Comparison of ENCODE assay signal across 14 cellular contexts in the genomic region with DNA sequence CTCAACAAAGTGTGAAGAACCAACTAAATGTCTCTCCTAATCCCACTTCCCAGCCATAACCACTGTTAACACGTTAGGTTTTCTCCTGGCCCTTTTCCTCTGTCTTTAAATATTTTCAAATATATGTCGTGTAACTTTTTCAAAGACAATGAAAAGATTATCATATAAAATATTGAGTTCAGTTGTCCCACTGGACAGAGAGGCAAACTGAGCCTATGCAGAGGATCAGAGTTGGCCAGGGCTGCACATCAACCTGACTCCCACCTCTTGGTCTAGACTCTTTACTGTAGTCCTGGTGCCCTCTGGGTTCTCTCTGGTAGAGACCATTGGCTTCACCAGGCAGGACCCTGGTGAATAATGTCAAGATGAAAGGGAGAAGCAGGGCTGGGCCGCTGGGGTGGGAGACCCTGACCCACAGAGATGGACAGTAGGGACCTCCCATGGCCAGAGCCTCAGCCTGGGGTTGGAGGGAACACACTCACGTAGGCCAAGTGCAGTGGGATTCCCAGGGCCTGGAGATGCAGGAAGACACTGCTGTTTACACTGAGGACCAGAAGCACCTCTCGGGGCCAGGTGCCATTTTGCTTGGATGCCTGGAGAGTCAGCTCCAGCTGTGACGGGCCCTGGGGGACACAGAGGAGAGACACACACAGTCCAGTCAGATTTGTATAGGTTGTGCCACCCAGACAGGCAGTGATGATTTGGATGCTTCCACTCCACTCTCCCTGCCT. TPM values are rescaled to one million over a fixed set of nuclear protein-coding genes. Genes with fewer than 3 reads are reported as not detected.
DNase-seq lines count a peak whose midpoint lies in the region; ATAC-seq and TF ChIP-seq lines count a peak whose summit lies in the region.
"Had no signal": no experiment of that assay in that cellular context is flagged by ENCODE, and none has a peak within 500 bp of the region (broad histone marks: within the 10 kb centered on the region; RNA-seq: fewer than 3 reads in every experiment).

No MANE protein-coding gene starts in this region.

- peaks cover 36% of the 10 kb centered on the region for H3K4me1 Mint-ChIP-seq in dendritic cell treated with granulocyte-macrophage colony-stimulating factor and Interleukin-4, amounts not matched to agents 40 ng/mL and 50 ng/mL, for 4 days (ENCODE audit: low read depth)

- TF ChIP-seq POLR2A in Peyer's patch (IDR thresholded peaks at IDR 0.05): no peak

- H3K27ac ChIP-seq in Peyer's patch (peak overlapping the region in 3 of 4 donors; percentile 76 to 86 (median 82)), muscle layer of duodenum (ENCODE audit: low read length) (peak overlapping the region; percentile 77), subcutaneous abdominal adipose tissue (ENCODE audit: low read depth, low read length) (peak overlapping the region; percentile 64)

- H3K27ac Mint-ChIP-seq in dendritic cell treated with granulocyte-macrophage colony-stimulating factor and Interleukin-4, amounts not matched to agents 40 ng/mL and 50 ng/mL, for 4 days: peak overlapping the region; percentile 89
- H3K27ac Mint-ChIP-seq: activated CD8-positive, alpha-beta T cell treated with anti-CD3 and anti-CD28 coated beads for 36 hours had no signal

- H3K27me3 Mint-ChIP-seq in dendritic cell treated with granulocyte-macrophage colony-stimulating factor and Interleukin-4, amounts not matched to agents 40 ng/mL and 50 ng/mL, for 4 days: no peaks in the 10 kb centered on the region
- H3K27me3 Mint-ChIP-seq: activated CD8-positive, alpha-beta T cell treated with anti-CD3 and anti-CD28 coated beads for 36 hours had no signal

- H3K36me3 ChIP-seq in Peyer's patch (no peaks in the 10 kb centered on the region), muscle layer of duodenum (ENCODE audit: control insufficient read depth in 1 of 2, insufficient read depth in 2 of 2, low read length in 2 of 2) (peaks cover 11 to 12% of the 10 kb centered on the region in 2 donors), subcutaneous abdominal adipose tissue (ENCODE audit: control insufficient read depth in 5 of 5, insufficient read depth in 5 of 5, low read length in 5 of 5) (peaks cover 0 to 34% (median 32%) of the 10 kb centered on the region in 5 donors)

- H3K4me3 ChIP-seq in Peyer's patch: no peak overlapping the region
- no peak overlapping the region for H3K4me3 ChIP-seq in muscle layer of duodenum (ENCODE audit: low read depth in 1 of 2, low read length in 2 of 2)
- H3K4me3 ChIP-seq in subcutaneous abdominal adipose tissue (ENCODE audit: low read depth in 1 of 5, low read length in 5 of 5): no peak overlapping the region

- H3K36me3 Mint-ChIP-seq in dendritic cell treated with granulocyte-macrophage colony-stimulating factor and Interleukin-4, amounts not matched to agents 40 ng/mL and 50 ng/mL, for 4 days (ENCODE audit: low read depth): peaks cover 75% of the 10 kb centered on the region

- no peaks in the 10 kb centered on the region for H3K9me3 Mint-ChIP-seq in dendritic cell treated with granulocyte-macrophage colony-stimulating factor and Interleukin-4, amounts not matched to agents 40 ng/mL and 50 ng/mL, for 4 days
- H3K9me3 Mint-ChIP-seq: activated CD8-positive, alpha-beta T cell treated with anti-CD3 and anti-CD28 coated beads for 36 hours had no signal

- no peak for TF ChIP-seq CTCF in Peyer's patch (IDR thresholded peaks at IDR 0.05)

- ATAC-seq in GM18520 (IDR thresholded peaks at IDR 0.05; ENCODE audit: unreplicated experiment): no peak
- ATAC-seq: activated CD8-positive, alpha-beta T cell treated with anti-CD3 and anti-CD28 coated beads for 36 hours had no signal

- H3K4me1 ChIP-seq in Peyer's patch (peaks cover 0 to 32% (median 0%) of the 10 kb centered on the region in 4 donors), muscle layer of duodenum (ENCODE audit: control insufficient read depth in 1 of 2, insufficient read depth in 2 of 2, low read length in 2 of 2) (peaks cover 0 to 34% of the 10 kb centered on the region in 2 donors), subcutaneous abdominal adipose tissue (ENCODE audit: control insufficient read depth in 5 of 5, insufficient read depth in 5 of 5, low read length in 5 of 5) (peaks cover 0 to 57% (median 41%) of the 10 kb centered on the region in 5 donors)

- no peaks in the 10 kb centered on the region for H3K9me3 ChIP-seq in Peyer's patch
- no peaks in the 10 kb centered on the region for H3K9me3 ChIP-seq in muscle layer of duodenum (ENCODE audit: control insufficient read depth in 1 of 2, low read length in 2 of 2)
- no peaks in the 10 kb centered on the region for H3K9me3 ChIP-seq in subcutaneous abdominal adipose tissue (ENCODE audit: control insufficient read depth in 5 of 5, low read length in 5 of 5)

- DNase-seq in Peyer's patch (no peak), NCI-H526 treated with DMSO at 0.1 percent for 48 hours (lab: John Stamatoyannopoulos, UW) (no peak), GDM1 (lab: John Stamatoyannopoulos, UW) (no peak), DMS53 treated with DMSO at 0.1 percent for 48 hours (lab: John Stamatoyannopoulos, UW; ENCODE audit: unreplicated experiment) (no peak)
- DNase-seq: activated CD8-positive, alpha-beta T cell treated with anti-CD3 and anti-CD28 coated beads for 36 hours; activated naive CD4-positive, alpha-beta T cell treated with anti-CD3 and anti-CD28 coated beads, Interleukin-2, amount 50 U/mL, for 16 hours; COR-L47; NCI-H2227 treated with DMSO at 0.1 percent for 48 hours; posterior cingulate gyrus had no signal

- intact Hi-C loops in dendritic cell treated with granulocyte-macrophage colony-stimulating factor and Interleukin-4, amounts not matched to agents 40 ng/mL and 50 ng/mL, for 4 days (cut with micrococcal nuclease): loop anchor here (5.0 kb wide), 1 partner anchor 33 kb away; no protein-coding TSS in a partner anchor

- H3K27me3 ChIP-seq in Peyer's patch (no peaks in the 10 kb centered on the region), muscle layer of duodenum (ENCODE audit: low read depth, low read length) (no peaks in the 10 kb centered on the region), subcutaneous abdominal adipose tissue (ENCODE audit: control insufficient read depth in 5 of 5, insufficient read depth in 4 of 5, low read length in 5 of 5) (no peaks in the 10 kb centered on the region)

- H3K4me3 Mint-ChIP-seq in dendritic cell treated with granulocyte-macrophage colony-stimulating factor and Interleukin-4, amounts not matched to agents 40 ng/mL and 50 ng/mL, for 4 days: no peak overlapping the region
- H3K4me3 Mint-ChIP-seq: activated CD8-positive, alpha-beta T cell treated with anti-CD3 and anti-CD28 coated beads for 36 hours had no signal

- no peak overlapping the region for H3K9ac ChIP-seq in subcutaneous abdominal adipose tissue (ENCODE audit: low read length in 5 of 5)

RNA-seq across cellular contexts. Expression of a gene that starts 25.1 kb away (rescaled TPM):
- 10 to 100 TPM in 3 of 4 donors, 1 to 10 TPM in 1; 7.0 to 49.5 (median 25.0) TPM for total RNA-seq in Peyer's patch

RNA-seq across cellular contexts. Expression of a gene that starts 26.7 kb away (rescaled TPM):
- total RNA-seq in Peyer's patch: 100 to 1,000 TPM in 1 of 4 donors, 10 to 100 TPM in 3; 46.1 to 105 (median 71.5) TPM

RNA-seq across cellular contexts. Expression of a gene that starts 43.5 kb away (rescaled TPM):
- 100 to 1,000 TPM in 1 of 4 donors, 10 to 100 TPM in 3; 53.6 to 116 (median 83.9) TPM for total RNA-seq in Peyer's patch

RNA-seq across cellular contexts. Expression of a gene that starts 48.1 kb away (rescaled TPM):
- total RNA-seq in Peyer's patch: 10 to 100 TPM in 3 of 4 donors, 1 to 10 TPM in 1; 2.5 to 22.3 (median 18.4) TPM

RNA-seq across cellular contexts. Expression of a gene that starts 50.9 kb away (rescaled TPM):
- total RNA-seq in Peyer's patch: 10 to 100 TPM in 1 of 4 donors, 1 to 10 TPM in 3; 1.4 to 22.3 (median 4.1) TPM
- total RNA-seq: MCF 10A had no signal
